In the genomic region with DNA sequence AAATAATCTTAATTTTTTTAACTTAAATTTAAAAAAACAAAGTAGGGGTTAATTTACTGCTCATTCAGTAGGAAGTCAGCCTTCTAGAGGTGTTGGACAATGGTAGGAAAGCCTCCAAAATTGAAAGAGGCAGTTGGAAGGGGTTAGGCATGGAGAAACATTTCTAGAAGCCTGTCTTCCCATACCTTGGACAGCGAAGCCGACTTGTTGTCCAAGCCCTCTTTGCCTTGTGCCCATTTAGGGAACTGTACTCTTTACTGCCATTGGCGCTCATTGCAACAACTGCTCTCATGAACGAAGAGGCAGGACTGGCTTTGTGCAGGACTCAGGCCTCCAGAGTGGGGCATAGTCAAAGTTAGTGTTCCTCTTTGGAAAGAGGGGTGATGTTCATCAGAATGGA, we compare ENCODE assay signal across 2 cellular contexts.
A peak's percentile ranks its signal among the peaks of the same experiment; 100 is the strongest.
TF ChIP-seq lines count a peak whose summit lies in the region.

No MANE protein-coding gene starts in this region.

TF ChIP-seq in HEK293, 187 proteins besides CTCF, POLR2A, EP300 and RAD21:
- TF ChIP-seq, protein P1, sequence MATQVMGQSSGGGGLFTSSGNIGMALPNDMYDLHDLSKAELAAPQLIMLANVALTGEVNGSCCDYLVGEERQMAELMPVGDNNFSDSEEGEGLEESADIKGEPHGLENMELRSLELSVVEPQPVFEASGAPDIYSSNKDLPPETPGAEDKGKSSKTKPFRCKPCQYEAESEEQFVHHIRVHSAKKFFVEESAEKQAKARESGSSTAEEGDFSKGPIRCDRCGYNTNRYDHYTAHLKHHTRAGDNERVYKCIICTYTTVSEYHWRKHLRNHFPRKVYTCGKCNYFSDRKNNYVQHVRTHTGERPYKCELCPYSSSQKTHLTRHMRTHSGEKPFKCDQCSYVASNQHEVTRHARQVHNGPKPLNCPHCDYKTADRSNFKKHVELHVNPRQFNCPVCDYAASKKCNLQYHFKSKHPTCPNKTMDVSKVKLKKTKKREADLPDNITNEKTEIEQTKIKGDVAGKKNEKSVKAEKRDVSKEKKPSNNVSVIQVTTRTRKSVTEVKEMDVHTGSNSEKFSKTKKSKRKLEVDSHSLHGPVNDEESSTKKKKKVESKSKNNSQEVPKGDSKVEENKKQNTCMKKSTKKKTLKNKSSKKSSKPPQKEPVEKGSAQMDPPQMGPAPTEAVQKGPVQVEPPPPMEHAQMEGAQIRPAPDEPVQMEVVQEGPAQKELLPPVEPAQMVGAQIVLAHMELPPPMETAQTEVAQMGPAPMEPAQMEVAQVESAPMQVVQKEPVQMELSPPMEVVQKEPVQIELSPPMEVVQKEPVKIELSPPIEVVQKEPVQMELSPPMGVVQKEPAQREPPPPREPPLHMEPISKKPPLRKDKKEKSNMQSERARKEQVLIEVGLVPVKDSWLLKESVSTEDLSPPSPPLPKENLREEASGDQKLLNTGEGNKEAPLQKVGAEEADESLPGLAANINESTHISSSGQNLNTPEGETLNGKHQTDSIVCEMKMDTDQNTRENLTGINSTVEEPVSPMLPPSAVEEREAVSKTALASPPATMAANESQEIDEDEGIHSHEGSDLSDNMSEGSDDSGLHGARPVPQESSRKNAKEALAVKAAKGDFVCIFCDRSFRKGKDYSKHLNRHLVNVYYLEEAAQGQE (tag by site-specific recombination; IDR thresholded peaks at IDR 0.05): peak; percentile 60
- TF ChIP-seq ZNF558 (tag by site-specific recombination; IDR thresholded peaks at IDR 0.05) (no peak), ZNF600 (tag by site-specific recombination; IDR thresholded peaks at IDR 0.05) (no peak), ZNF19 (tag by site-specific recombination; IDR thresholded peaks at IDR 0.05; ENCODE audit: low read depth) (no peak), YY1 (tag by site-specific recombination; IDR thresholded peaks at IDR 0.05) (no peak)

TF ChIP-seq in H1, 55 proteins besides CTCF, POLR2A, EP300 and RAD21 (continued from another document):
- TF ChIP-seq, protein P2, sequence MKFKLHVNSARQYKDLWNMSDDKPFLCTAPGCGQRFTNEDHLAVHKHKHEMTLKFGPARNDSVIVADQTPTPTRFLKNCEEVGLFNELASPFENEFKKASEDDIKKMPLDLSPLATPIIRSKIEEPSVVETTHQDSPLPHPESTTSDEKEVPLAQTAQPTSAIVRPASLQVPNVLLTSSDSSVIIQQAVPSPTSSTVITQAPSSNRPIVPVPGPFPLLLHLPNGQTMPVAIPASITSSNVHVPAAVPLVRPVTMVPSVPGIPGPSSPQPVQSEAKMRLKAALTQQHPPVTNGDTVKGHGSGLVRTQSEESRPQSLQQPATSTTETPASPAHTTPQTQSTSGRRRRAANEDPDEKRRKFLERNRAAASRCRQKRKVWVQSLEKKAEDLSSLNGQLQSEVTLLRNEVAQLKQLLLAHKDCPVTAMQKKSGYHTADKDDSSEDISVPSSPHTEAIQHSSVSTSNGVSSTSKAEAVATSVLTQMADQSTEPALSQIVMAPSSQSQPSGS (IDR thresholded peaks at IDR 0.05; ENCODE audit: low read length): no peak
- no peak for TF ChIP-seq CBX8 (IDR thresholded peaks at IDR 0.05; ENCODE audit: borderline replicate concordance, low read depth, low read length)
- no peak for TF ChIP-seq CHD2 (IDR thresholded peaks at IDR 0.05; ENCODE audit: low read length)
- no peak for TF ChIP-seq SP4 (IDR thresholded peaks at IDR 0.05; ENCODE audit: low read length)
